In genomic region chr4:88522702-88523324, GRCh38 we compare ENCODE assay signal across 8 cellular contexts. TPM values are rescaled to one million over a fixed set of nuclear protein-coding genes. Genes with fewer than 3 reads are reported as not detected.
DNase-seq lines count a peak whose midpoint lies in the region; ATAC-seq and TF ChIP-seq lines count a peak whose summit lies in the region.

No MANE protein-coding gene starts in this region.

- H3K9me3 ChIP-seq in vagina = no peaks in the 10 kb centered on the region

- H3K36me3 Mint-ChIP-seq in activated T-helper 1 cell treated with anti-CD3 and anti-CD28 coated beads, Interleukin-12 subunit alpha, Interleukin-12 subunit beta, Interleukin-2, Interleukin-4 antibody, amounts not matched to agents 30 ng/mL and 10 ng/mL and 1 ng/mL, durations not matched to agents 14 hours and 24 hours and 36 hours (ENCODE audit: low read depth) = peaks cover 12% of the 10 kb centered on the region
- peaks cover 24% of the 10 kb centered on the region for H3K36me3 Mint-ChIP-seq in nephron progenitor cell (ENCODE audit: low read depth)

- peak overlapping the region; percentile 99 for H3K4me3 Mint-ChIP-seq in activated T-helper 1 cell treated with anti-CD3 and anti-CD28 coated beads, Interleukin-12 subunit alpha, Interleukin-12 subunit beta, Interleukin-2, Interleukin-4 antibody, amounts not matched to agents 30 ng/mL and 10 ng/mL and 1 ng/mL, durations not matched to agents 14 hours and 24 hours and 36 hours
- peak overlapping the region; percentile 98 for H3K4me3 Mint-ChIP-seq in nephron progenitor cell

- H3K27me3 ChIP-seq in foreskin keratinocyte = no peaks in the 10 kb centered on the region
- H3K27me3 ChIP-seq in vagina = no peaks in the 10 kb centered on the region

- DNase-seq in AG08395 (ENCODE audit: low spot score) = peak; percentile 17
- peak; percentile 35 to 54 for DNase-seq in NOMO-1 (lab: John Stamatoyannopoulos, UW; ENCODE audit: unreplicated experiment in 2 of 2)
- DNase-seq in activated T-helper 1 cell treated with anti-CD3 and anti-CD28 coated beads, Interleukin-12 subunit alpha, Interleukin-12 subunit beta, Interleukin-2, Interleukin-4 antibody, amounts not matched to agents 30 ng/mL and 10 ng/mL and 1 ng/mL, durations not matched to agents 14 hours and 24 hours and 36 hours (ENCODE audit: low spot score) = no peak
- DNase-seq in foreskin keratinocyte = no peak
- peak; percentile 34 for DNase-seq in nephron progenitor cell
- DNase-seq in vagina (ENCODE audit: extremely low spot score in 2 of 2) = no peak
- no peak for DNase-seq in ureter (ENCODE audit: low spot score)

- TF ChIP-seq CTCF in foreskin keratinocyte (conservative IDR thresholded peaks at IDR 0.05) (no peak), nephron progenitor cell (IDR thresholded peaks at IDR 0.05) (no peak), vagina (IDR thresholded peaks at IDR 0.05) (no peak)

- H3K4me1 ChIP-seq in foreskin keratinocyte (peaks cover 15% of the 10 kb centered on the region), vagina (peaks cover 33% of the 10 kb centered on the region)

- H3K36me3 ChIP-seq in vagina = peaks cover 0 to 6% of the 10 kb centered on the region in 2 donors

- H3K27ac ChIP-seq in foreskin keratinocyte (peak overlapping the region; percentile 65), vagina (peak overlapping the region; percentile 92)

- H3K27me3 Mint-ChIP-seq in activated T-helper 1 cell treated with anti-CD3 and anti-CD28 coated beads, Interleukin-12 subunit alpha, Interleukin-12 subunit beta, Interleukin-2, Interleukin-4 antibody, amounts not matched to agents 30 ng/mL and 10 ng/mL and 1 ng/mL, durations not matched to agents 14 hours and 24 hours and 36 hours (ENCODE audit: insufficient read depth) = no peaks in the 10 kb centered on the region
- H3K27me3 Mint-ChIP-seq in nephron progenitor cell (ENCODE audit: low read depth, poor library complexity) = peaks cover 4% of the 10 kb centered on the region

- peak overlapping the region; percentile 97 for H3K27ac Mint-ChIP-seq in activated T-helper 1 cell treated with anti-CD3 and anti-CD28 coated beads, Interleukin-12 subunit alpha, Interleukin-12 subunit beta, Interleukin-2, Interleukin-4 antibody, amounts not matched to agents 30 ng/mL and 10 ng/mL and 1 ng/mL, durations not matched to agents 14 hours and 24 hours and 36 hours
- peak overlapping the region; percentile 97 for H3K27ac Mint-ChIP-seq in nephron progenitor cell

- no peak for TF ChIP-seq POLR2A in vagina (IDR thresholded peaks at IDR 0.05)

- H3K9me3 Mint-ChIP-seq in activated T-helper 1 cell treated with anti-CD3 and anti-CD28 coated beads, Interleukin-12 subunit alpha, Interleukin-12 subunit beta, Interleukin-2, Interleukin-4 antibody, amounts not matched to agents 30 ng/mL and 10 ng/mL and 1 ng/mL, durations not matched to agents 14 hours and 24 hours and 36 hours = no peaks in the 10 kb centered on the region
- no peaks in the 10 kb centered on the region for H3K9me3 Mint-ChIP-seq in nephron progenitor cell

- peak; percentile 25 for ATAC-seq in GM18909 (IDR thresholded peaks at IDR 0.05; ENCODE audit: poor library complexity, unreplicated experiment)
- ATAC-seq in foreskin keratinocyte = no peak

- intact Hi-C loops in activated T-helper 1 cell treated with anti-CD3 and anti-CD28 coated beads, Interleukin-12 subunit alpha, Interleukin-12 subunit beta, Interleukin-2, Interleukin-4 antibody, amounts not matched to agents 30 ng/mL and 10 ng/mL and 1 ng/mL, durations not matched to agents 14 hours and 24 hours and 36 hours (cut with micrococcal nuclease) = loop anchor here (1.0 to 10.0 kb wide), 6 partner anchors 66 to 1288 kb away; partner anchors contain the start of genes ABCG2, HERC3, HERC5 and PPM1K
- intact Hi-C loops in vagina (cut with DNase I) = loop anchor here (10.0 kb wide), 1 partner anchor 302 kb away; no protein-coding TSS in a partner anchor

- H3K4me1 Mint-ChIP-seq in activated T-helper 1 cell treated with anti-CD3 and anti-CD28 coated beads, Interleukin-12 subunit alpha, Interleukin-12 subunit beta, Interleukin-2, Interleukin-4 antibody, amounts not matched to agents 30 ng/mL and 10 ng/mL and 1 ng/mL, durations not matched to agents 14 hours and 24 hours and 36 hours (ENCODE audit: low read depth) = peaks cover 54% of the 10 kb centered on the region
- H3K4me1 Mint-ChIP-seq in nephron progenitor cell = peaks cover 38% of the 10 kb centered on the region

- peak overlapping the region; percentile 50 to 78 for H3K4me3 ChIP-seq in vagina

RNA-seq across cellular contexts. Expression of gene PYURF, which starts 0.8 kb away (rescaled TPM):
- total RNA-seq in activated T-helper 1 cell treated with anti-CD3 and anti-CD28 coated beads, Interleukin-12 subunit alpha, Interleukin-12 subunit beta, Interleukin-2, Interleukin-4 antibody, amounts not matched to agents 30 ng/mL and 10 ng/mL and 1 ng/mL, durations not matched to agents 14 hours and 24 hours and 36 hours = 55.9 and 61.5 TPM in 2 replicates
- total RNA-seq in foreskin keratinocyte (71.9 and 78.9 TPM in 2 replicates), vagina (121 TPM), ureter (67.0 TPM)
- 78.1 and 91.4 TPM in 2 replicates for polyA plus RNA-seq in foreskin keratinocyte

Comparison
In these comparisons a context has a peak if more than half of its experiments do, and no peak if none do; other contexts are left out.
1. DNase-seq: peak in AG08395 (single experiment), NOMO-1 (2 of 2) and nephron progenitor cell (single experiment); none in activated T-helper 1 cell treated with anti-CD3 and anti-CD28 coated beads, Interleukin-12 subunit alpha, Interleukin-12 subunit beta, Interleukin-2, Interleukin-4 antibody, amounts not matched to agents 30 ng/mL and 10 ng/mL and 1 ng/mL, durations not matched to agents 14 hours and 24 hours and 36 hours (single experiment), foreskin keratinocyte (0 of 2), vagina (0 of 2) and ureter (single experiment).